1 cellular context compared by ENCODE assay signal in the genomic region with DNA sequence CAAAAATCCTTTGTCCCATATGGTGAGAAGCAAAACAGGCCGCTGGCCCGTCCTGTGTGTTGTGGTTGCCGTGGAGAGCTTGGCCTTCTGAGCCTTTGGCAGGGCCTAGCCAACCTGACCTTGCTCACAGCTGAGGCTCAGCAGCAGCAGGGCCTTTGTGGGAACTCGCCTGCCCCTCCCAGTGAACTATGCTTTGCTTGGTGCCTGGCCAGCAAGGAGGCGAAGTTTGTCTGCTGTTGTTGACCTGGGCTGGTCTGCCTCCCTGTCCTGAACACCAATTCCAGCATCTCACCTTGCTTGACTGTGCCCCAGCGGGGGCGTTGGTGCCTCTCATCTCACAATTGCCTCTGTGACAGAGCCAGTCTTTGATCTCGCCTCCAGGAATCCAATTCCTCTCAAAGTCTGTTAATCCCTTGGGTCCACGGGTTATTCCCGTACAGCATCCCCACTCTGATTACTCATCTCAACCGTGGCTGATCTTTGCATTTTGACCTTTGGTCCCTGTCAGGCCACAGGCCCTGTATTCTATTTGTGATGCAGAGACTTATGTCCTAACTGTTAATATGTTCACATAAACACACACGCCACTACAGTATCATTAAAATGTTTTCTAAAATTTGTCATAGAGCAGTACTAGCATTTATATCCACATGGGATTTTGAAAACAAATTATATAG.
TF ChIP-seq lines count a peak whose summit lies in the region.

No MANE protein-coding gene starts in this region.

TF ChIP-seq in HepG2, 621 proteins besides CTCF, POLR2A, EP300 and RAD21 (continued from another document and continues in another):
- TF ChIP-seq ZNF180 (CRISPR knock-in tag; IDR thresholded peaks at IDR 0.05; ENCODE audit: borderline replicate concordance, low read depth) (no peak), SMYD3 (CRISPR knock-in tag; IDR thresholded peaks at IDR 0.05) (peak; percentile 84; the same call in 1 of the 2 replicates), MEIS1 (CRISPR knock-in tag; IDR thresholded peaks at IDR 0.05; ENCODE audit: borderline replicate concordance) (peak; percentile 97), SP5 (CRISPR knock-in tag; IDR thresholded peaks at IDR 0.05; ENCODE audit: borderline replicate concordance, low read depth) (peak; percentile 92), ZNF703 (CRISPR knock-in tag; IDR thresholded peaks at IDR 0.05; ENCODE audit: borderline replicate concordance) (peak; percentile 35; the same call in 1 of the 2 replicates), PHF21A (CRISPR knock-in tag; IDR thresholded peaks at IDR 0.05) (peak; percentile 100), ZNF672 (CRISPR knock-in tag; IDR thresholded peaks at IDR 0.05) (no peak), ZMAT3 (CRISPR knock-in tag; conservative IDR thresholded peaks at IDR 0.05) (peak; percentile 75; the same call in 1 of the 2 replicates), ZNF644 (CRISPR knock-in tag; IDR thresholded peaks at IDR 0.05; ENCODE audit: low read depth) (peak; percentile 75), MBNL3 (CRISPR knock-in tag; conservative IDR thresholded peaks at IDR 0.05) (no peak), PCBP1 (IDR thresholded peaks at IDR 0.05; ENCODE audit: borderline replicate concordance, low read depth, low read length) (0 out of 2 replicates have a peak, but pooled peaks have one; percentile 44), FIP1L1 (IDR thresholded peaks at IDR 0.05; ENCODE audit: borderline replicate concordance, insufficient read depth, low read depth, low read length) (0 out of 2 replicates have a peak, but pooled peaks have one; percentile 76), ZSCAN25 (CRISPR knock-in tag; IDR thresholded peaks at IDR 0.05) (peak; percentile 75; the same call in 1 of the 2 replicates), ZFP41 (CRISPR knock-in tag; IDR thresholded peaks at IDR 0.05; ENCODE audit: borderline replicate concordance) (0 out of 2 replicates have a peak, but pooled peaks have one; percentile 29), SMAD9 (CRISPR knock-in tag; IDR thresholded peaks at IDR 0.05) (no peak), PITX1 (CRISPR knock-in tag; IDR thresholded peaks at IDR 0.05) (peak; percentile 100), ZNF570 (CRISPR knock-in tag; IDR thresholded peaks at IDR 0.05; ENCODE audit: borderline replicate concordance) (0 out of 2 replicates have a peak, but pooled peaks have one; percentile 54), TAF1 (CRISPR knock-in tag; IDR thresholded peaks at IDR 0.05) (peak; percentile 53; the same call in 1 of the 2 replicates), DR1 (CRISPR knock-in tag; IDR thresholded peaks at IDR 0.05) (peak; percentile 51; the same call in 1 of the 2 replicates), NONO (IDR thresholded peaks at IDR 0.05) (no peak), NONO (CRISPR knock-in tag; conservative IDR thresholded peaks at IDR 0.05) (peak; percentile 95), NR3C1 (CRISPR knock-in tag; IDR thresholded peaks at IDR 0.05) (no peak), HMG20A (CRISPR knock-in tag; IDR thresholded peaks at IDR 0.05; ENCODE audit: borderline replicate concordance) (peak; percentile 94), ZNF207 (IDR thresholded peaks at IDR 0.05; ENCODE audit: borderline replicate concordance) (no peak), TMF1 (CRISPR knock-in tag; IDR thresholded peaks at IDR 0.05; ENCODE audit: low read depth) (no peak)
- TF ChIP-seq, protein P1, sequence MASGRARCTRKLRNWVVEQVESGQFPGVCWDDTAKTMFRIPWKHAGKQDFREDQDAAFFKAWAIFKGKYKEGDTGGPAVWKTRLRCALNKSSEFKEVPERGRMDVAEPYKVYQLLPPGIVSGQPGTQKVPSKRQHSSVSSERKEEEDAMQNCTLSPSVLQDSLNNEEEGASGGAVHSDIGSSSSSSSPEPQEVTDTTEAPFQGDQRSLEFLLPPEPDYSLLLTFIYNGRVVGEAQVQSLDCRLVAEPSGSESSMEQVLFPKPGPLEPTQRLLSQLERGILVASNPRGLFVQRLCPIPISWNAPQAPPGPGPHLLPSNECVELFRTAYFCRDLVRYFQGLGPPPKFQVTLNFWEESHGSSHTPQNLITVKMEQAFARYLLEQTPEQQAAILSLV (CRISPR knock-in tag; IDR thresholded peaks at IDR 0.05; ENCODE audit: borderline replicate concordance) = peak; percentile 96
- TF ChIP-seq, protein P2, sequence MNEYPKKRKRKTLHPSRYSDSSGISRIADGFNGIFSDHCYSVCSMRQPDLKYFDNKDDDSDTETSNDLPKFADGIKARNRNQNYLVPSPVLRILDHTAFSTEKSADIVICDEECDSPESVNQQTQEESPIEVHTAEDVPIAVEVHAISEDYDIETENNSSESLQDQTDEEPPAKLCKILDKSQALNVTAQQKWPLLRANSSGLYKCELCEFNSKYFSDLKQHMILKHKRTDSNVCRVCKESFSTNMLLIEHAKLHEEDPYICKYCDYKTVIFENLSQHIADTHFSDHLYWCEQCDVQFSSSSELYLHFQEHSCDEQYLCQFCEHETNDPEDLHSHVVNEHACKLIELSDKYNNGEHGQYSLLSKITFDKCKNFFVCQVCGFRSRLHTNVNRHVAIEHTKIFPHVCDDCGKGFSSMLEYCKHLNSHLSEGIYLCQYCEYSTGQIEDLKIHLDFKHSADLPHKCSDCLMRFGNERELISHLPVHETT (CRISPR knock-in tag; conservative IDR thresholded peaks at IDR 0.05) = peak; percentile 41; the same call in 1 of the 2 replicates
- TF ChIP-seq, protein P3, sequence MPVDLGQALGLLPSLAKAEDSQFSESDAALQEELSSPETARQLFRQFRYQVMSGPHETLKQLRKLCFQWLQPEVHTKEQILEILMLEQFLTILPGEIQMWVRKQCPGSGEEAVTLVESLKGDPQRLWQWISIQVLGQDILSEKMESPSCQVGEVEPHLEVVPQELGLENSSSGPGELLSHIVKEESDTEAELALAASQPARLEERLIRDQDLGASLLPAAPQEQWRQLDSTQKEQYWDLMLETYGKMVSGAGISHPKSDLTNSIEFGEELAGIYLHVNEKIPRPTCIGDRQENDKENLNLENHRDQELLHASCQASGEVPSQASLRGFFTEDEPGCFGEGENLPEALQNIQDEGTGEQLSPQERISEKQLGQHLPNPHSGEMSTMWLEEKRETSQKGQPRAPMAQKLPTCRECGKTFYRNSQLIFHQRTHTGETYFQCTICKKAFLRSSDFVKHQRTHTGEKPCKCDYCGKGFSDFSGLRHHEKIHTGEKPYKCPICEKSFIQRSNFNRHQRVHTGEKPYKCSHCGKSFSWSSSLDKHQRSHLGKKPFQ (CRISPR knock-in tag; IDR thresholded peaks at IDR 0.05; ENCODE audit: insufficient replicate concordance) = no peak
- TF ChIP-seq, protein P4, sequence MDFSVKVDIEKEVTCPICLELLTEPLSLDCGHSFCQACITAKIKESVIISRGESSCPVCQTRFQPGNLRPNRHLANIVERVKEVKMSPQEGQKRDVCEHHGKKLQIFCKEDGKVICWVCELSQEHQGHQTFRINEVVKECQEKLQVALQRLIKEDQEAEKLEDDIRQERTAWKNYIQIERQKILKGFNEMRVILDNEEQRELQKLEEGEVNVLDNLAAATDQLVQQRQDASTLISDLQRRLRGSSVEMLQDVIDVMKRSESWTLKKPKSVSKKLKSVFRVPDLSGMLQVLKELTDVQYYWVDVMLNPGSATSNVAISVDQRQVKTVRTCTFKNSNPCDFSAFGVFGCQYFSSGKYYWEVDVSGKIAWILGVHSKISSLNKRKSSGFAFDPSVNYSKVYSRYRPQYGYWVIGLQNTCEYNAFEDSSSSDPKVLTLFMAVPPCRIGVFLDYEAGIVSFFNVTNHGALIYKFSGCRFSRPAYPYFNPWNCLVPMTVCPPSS (IDR thresholded peaks at IDR 0.05) = no peak
- TF ChIP-seq, protein P5, sequence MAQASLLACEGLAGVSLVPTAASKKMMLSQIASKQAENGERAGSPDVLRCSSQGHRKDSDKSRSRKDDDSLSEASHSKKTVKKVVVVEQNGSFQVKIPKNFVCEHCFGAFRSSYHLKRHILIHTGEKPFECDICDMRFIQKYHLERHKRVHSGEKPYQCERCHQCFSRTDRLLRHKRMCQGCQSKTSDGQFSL (CRISPR knock-in tag; IDR thresholded peaks at IDR 0.05) = peak; percentile 91
- TF ChIP-seq, protein P6, sequence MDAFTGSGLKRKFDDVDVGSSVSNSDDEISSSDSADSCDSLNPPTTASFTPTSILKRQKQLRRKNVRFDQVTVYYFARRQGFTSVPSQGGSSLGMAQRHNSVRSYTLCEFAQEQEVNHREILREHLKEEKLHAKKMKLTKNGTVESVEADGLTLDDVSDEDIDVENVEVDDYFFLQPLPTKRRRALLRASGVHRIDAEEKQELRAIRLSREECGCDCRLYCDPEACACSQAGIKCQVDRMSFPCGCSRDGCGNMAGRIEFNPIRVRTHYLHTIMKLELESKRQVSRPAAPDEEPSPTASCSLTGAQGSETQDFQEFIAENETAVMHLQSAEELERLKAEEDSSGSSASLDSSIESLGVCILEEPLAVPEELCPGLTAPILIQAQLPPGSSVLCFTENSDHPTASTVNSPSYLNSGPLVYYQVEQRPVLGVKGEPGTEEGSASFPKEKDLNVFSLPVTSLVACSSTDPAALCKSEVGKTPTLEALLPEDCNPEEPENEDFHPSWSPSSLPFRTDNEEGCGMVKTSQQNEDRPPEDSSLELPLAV (CRISPR knock-in tag; conservative IDR thresholded peaks at IDR 0.05; ENCODE audit: low read depth) = no peak
- TF ChIP-seq, protein P7, sequence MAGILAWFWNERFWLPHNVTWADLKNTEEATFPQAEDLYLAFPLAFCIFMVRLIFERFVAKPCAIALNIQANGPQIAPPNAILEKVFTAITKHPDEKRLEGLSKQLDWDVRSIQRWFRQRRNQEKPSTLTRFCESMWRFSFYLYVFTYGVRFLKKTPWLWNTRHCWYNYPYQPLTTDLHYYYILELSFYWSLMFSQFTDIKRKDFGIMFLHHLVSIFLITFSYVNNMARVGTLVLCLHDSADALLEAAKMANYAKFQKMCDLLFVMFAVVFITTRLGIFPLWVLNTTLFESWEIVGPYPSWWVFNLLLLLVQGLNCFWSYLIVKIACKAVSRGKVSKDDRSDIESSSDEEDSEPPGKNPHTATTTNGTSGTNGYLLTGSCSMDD (CRISPR knock-in tag; IDR thresholded peaks at IDR 0.05) = no peak
- TF ChIP-seq, protein P8, sequence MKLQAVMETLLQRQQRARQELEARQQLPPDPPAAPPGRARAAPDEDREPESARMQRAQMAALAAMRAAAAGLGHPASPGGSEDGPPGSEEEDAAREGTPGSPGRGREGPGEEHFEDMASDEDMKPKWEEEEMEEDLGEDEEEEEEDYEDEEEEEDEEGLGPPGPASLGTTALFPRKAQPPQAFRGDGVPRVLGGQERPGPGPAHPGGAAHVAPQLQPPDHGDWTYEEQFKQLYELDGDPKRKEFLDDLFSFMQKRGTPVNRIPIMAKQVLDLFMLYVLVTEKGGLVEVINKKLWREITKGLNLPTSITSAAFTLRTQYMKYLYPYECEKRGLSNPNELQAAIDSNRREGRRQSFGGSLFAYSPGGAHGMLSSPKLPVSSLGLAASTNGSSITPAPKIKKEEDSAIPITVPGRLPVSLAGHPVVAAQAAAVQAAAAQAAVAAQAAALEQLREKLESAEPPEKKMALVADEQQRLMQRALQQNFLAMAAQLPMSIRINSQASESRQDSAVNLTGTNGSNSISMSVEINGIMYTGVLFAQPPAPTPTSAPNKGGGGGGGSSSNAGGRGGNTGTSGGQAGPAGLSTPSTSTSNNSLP (IDR thresholded peaks at IDR 0.05; ENCODE audit: low read depth, low read length) = peak; percentile 98
- TF ChIP-seq, protein P9, sequence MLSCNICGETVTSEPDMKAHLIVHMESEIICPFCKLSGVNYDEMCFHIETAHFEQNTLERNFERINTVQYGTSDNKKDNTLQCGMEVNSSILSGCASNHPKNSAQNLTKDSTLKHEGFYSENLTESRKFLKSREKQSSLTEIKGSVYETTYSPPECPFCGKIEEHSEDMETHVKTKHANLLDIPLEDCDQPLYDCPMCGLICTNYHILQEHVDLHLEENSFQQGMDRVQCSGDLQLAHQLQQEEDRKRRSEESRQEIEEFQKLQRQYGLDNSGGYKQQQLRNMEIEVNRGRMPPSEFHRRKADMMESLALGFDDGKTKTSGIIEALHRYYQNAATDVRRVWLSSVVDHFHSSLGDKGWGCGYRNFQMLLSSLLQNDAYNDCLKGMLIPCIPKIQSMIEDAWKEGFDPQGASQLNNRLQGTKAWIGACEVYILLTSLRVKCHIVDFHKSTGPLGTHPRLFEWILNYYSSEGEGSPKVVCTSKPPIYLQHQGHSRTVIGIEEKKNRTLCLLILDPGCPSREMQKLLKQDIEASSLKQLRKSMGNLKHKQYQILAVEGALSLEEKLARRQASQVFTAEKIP (CRISPR knock-in tag; IDR thresholded peaks at IDR 0.05; ENCODE audit: borderline replicate concordance) = no peak
- TF ChIP-seq, protein P10, sequence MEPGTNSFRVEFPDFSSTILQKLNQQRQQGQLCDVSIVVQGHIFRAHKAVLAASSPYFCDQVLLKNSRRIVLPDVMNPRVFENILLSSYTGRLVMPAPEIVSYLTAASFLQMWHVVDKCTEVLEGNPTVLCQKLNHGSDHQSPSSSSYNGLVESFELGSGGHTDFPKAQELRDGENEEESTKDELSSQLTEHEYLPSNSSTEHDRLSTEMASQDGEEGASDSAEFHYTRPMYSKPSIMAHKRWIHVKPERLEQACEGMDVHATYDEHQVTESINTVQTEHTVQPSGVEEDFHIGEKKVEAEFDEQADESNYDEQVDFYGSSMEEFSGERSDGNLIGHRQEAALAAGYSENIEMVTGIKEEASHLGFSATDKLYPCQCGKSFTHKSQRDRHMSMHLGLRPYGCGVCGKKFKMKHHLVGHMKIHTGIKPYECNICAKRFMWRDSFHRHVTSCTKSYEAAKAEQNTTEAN (CRISPR knock-in tag; conservative IDR thresholded peaks at IDR 0.05) = peak; percentile 80
- TF ChIP-seq, protein P11, sequence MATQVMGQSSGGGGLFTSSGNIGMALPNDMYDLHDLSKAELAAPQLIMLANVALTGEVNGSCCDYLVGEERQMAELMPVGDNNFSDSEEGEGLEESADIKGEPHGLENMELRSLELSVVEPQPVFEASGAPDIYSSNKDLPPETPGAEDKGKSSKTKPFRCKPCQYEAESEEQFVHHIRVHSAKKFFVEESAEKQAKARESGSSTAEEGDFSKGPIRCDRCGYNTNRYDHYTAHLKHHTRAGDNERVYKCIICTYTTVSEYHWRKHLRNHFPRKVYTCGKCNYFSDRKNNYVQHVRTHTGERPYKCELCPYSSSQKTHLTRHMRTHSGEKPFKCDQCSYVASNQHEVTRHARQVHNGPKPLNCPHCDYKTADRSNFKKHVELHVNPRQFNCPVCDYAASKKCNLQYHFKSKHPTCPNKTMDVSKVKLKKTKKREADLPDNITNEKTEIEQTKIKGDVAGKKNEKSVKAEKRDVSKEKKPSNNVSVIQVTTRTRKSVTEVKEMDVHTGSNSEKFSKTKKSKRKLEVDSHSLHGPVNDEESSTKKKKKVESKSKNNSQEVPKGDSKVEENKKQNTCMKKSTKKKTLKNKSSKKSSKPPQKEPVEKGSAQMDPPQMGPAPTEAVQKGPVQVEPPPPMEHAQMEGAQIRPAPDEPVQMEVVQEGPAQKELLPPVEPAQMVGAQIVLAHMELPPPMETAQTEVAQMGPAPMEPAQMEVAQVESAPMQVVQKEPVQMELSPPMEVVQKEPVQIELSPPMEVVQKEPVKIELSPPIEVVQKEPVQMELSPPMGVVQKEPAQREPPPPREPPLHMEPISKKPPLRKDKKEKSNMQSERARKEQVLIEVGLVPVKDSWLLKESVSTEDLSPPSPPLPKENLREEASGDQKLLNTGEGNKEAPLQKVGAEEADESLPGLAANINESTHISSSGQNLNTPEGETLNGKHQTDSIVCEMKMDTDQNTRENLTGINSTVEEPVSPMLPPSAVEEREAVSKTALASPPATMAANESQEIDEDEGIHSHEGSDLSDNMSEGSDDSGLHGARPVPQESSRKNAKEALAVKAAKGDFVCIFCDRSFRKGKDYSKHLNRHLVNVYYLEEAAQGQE (IDR thresholded peaks at IDR 0.05; ENCODE audit: borderline replicate concordance in 1 of 2, low read depth in 1 of 2, low read length in 2 of 2) = peak in 1 of 2 experiments; percentile 38; a peak in 1 of 4 replicates
- TF ChIP-seq, protein P12, sequence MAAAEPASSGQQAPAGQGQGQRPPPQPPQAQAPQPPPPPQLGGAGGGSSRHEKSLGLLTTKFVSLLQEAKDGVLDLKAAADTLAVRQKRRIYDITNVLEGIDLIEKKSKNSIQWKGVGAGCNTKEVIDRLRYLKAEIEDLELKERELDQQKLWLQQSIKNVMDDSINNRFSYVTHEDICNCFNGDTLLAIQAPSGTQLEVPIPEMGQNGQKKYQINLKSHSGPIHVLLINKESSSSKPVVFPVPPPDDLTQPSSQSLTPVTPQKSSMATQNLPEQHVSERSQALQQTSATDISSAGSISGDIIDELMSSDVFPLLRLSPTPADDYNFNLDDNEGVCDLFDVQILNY (CRISPR knock-in tag; conservative IDR thresholded peaks at IDR 0.05) = no peak
